8 cellular contexts compared by ENCODE assay signal in the genomic region with DNA sequence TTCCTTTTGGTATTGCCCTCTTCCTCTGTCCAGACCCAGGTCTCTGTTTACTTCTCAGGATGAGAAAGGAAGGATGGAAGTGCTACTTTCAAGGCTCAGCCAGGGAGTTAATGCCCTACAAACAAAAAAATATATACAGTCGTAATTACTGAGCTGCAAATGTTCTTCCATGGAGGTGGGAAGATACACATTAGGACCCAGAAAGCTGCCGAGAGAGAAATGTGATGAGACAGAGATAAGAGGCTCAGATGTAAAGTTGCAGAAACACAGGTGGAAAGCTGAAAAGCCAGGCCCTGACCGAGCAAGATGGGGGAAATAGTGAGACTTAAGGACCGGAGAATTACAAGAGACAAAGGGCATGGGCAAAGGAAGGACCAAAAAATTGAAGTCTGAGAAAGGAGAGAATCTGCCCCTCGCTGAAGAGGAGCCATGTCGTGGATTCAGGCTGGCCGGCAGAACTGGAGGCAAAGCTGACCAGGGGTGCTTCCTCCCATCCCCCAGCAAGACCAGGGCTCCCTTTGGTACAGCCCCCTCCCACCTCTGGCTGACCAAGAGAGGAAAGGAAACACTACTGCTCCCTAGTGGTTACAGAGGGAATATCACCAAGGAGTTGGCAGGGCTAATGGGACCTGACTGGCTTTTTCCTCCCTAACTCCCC. TPM values are rescaled to one million over a fixed set of nuclear protein-coding genes. Genes with fewer than 3 reads are reported as not detected.
DNase-seq lines count a peak whose midpoint lies in the region; ATAC-seq and TF ChIP-seq lines count a peak whose summit lies in the region.

No MANE protein-coding gene starts in this region.

- no peak overlapping the region for H3K4me3 Mint-ChIP-seq in activated CD8-positive, alpha-beta memory T cell treated with anti-CD3 and anti-CD28 coated beads, Interleukin-2, amount 10 ng/mL, durations not matched to agents 7 days and 5 days

- no peaks in the 10 kb centered on the region for H3K9me3 ChIP-seq in Peyer's patch
- H3K9me3 ChIP-seq in right lobe of liver: no peaks in the 10 kb centered on the region

- CTCF ChIA-PET in activated CD8-positive, alpha-beta memory T cell treated with anti-CD3 and anti-CD28 coated beads, Interleukin-2, amount 10 ng/mL, durations not matched to agents 7 days and 5 days (lab: Charles Lee): interaction anchor here (0.8 to 7.3 kb wide), 10 partner anchors 9 to 65 kb away, joined by 3 to 52 read pairs (median 6); partner anchors contain the start of gene ZFHX2

- H3K4me1 Mint-ChIP-seq in activated CD8-positive, alpha-beta memory T cell treated with anti-CD3 and anti-CD28 coated beads, Interleukin-2, amount 10 ng/mL, durations not matched to agents 7 days and 5 days: peaks cover 2% of the 10 kb centered on the region

- ATAC-seq in activated CD8-positive, alpha-beta memory T cell treated with anti-CD3 and anti-CD28 coated beads, Interleukin-2, amount 10 ng/mL, durations not matched to agents 7 days and 5 days: peak; percentile 77
- peak; percentile 70 to 85 (median 80) for ATAC-seq in right lobe of liver
- ATAC-seq in GM21447 (IDR thresholded peaks at IDR 0.05; ENCODE audit: unreplicated experiment): no peak
- no peak for ATAC-seq in HG02840 (IDR thresholded peaks at IDR 0.05; ENCODE audit: low FRiP score, unreplicated experiment)

- no peak overlapping the region for H3K27ac ChIP-seq in Peyer's patch
- H3K27ac ChIP-seq in coronary artery: no peak overlapping the region
- no peak overlapping the region for H3K27ac ChIP-seq in right lobe of liver

- TF ChIP-seq POLR2A in Peyer's patch (IDR thresholded peaks at IDR 0.05) (no peak), right lobe of liver (IDR thresholded peaks at IDR 0.05) (no peak)

- DNase-seq in activated CD8-positive, alpha-beta memory T cell treated with anti-CD3 and anti-CD28 coated beads, Interleukin-2, amount 10 ng/mL, durations not matched to agents 7 days and 5 days: no peak
- no peak for DNase-seq in activated CD8-positive, alpha-beta memory T cell treated with anti-CD3 and anti-CD28 coated beads, Interleukin-2, amount 50 U/mL, for 4 hours
- DNase-seq in HT-29 (ENCODE audit: low spot score): peak; percentile 43
- no peak for DNase-seq in Peyer's patch
- no peak for DNase-seq in coronary artery (ENCODE audit: low spot score)
- DNase-seq in right lobe of liver: no peak

- no peaks in the 10 kb centered on the region for H3K4me1 ChIP-seq in Peyer's patch
- no peaks in the 10 kb centered on the region for H3K4me1 ChIP-seq in right lobe of liver

- WGBS in right lobe of liver (ENCODE audit: insufficient coverage, low coverage, low lambda C conversion rate, missing lambda C conversion rate): 16% methylated on average over 7 of the region's 7 CpGs

- intact Hi-C loops in right lobe of liver (cut with DNase I): loop anchor here in 1 of 2 donors (10.0 kb wide), 1 partner anchor 55 kb away; no protein-coding TSS in a partner anchor

- H3K36me3 Mint-ChIP-seq in activated CD8-positive, alpha-beta memory T cell treated with anti-CD3 and anti-CD28 coated beads, Interleukin-2, amount 10 ng/mL, durations not matched to agents 7 days and 5 days: no peaks in the 10 kb centered on the region

- peaks cover 2% of the 10 kb centered on the region for H3K27me3 Mint-ChIP-seq in activated CD8-positive, alpha-beta memory T cell treated with anti-CD3 and anti-CD28 coated beads, Interleukin-2, amount 10 ng/mL, durations not matched to agents 7 days and 5 days

- H3K9me3 Mint-ChIP-seq in activated CD8-positive, alpha-beta memory T cell treated with anti-CD3 and anti-CD28 coated beads, Interleukin-2, amount 10 ng/mL, durations not matched to agents 7 days and 5 days (ENCODE audit: low read depth): no peaks in the 10 kb centered on the region

- H3K27ac Mint-ChIP-seq in activated CD8-positive, alpha-beta memory T cell treated with anti-CD3 and anti-CD28 coated beads, Interleukin-2, amount 10 ng/mL, durations not matched to agents 7 days and 5 days: no peak overlapping the region

- H3K36me3 ChIP-seq in Peyer's patch: no peaks in the 10 kb centered on the region
- H3K36me3 ChIP-seq in right lobe of liver: no peaks in the 10 kb centered on the region

- no peak overlapping the region for H3K4me3 ChIP-seq in Peyer's patch
- no peak overlapping the region for H3K4me3 ChIP-seq in coronary artery
- no peak overlapping the region for H3K4me3 ChIP-seq in right lobe of liver

- TF ChIP-seq CTCF in Peyer's patch (IDR thresholded peaks at IDR 0.05) (peak; percentile 57 to 74 (median 66)), coronary artery (IDR thresholded peaks at IDR 0.05) (peak; percentile 53), right lobe of liver (IDR thresholded peaks at IDR 0.05) (peak; percentile 42 to 79 (median 74))

- H3K27me3 ChIP-seq in Peyer's patch (no peaks in the 10 kb centered on the region), right lobe of liver (no peaks in the 10 kb centered on the region)

RNA-seq across cellular contexts. Expression of gene ZFHX2, which starts 12.2 kb away (rescaled TPM):
- 1 to 10 TPM; 1.8 to 2.7 TPM for total RNA-seq in activated CD8-positive, alpha-beta memory T cell treated with anti-CD3 and anti-CD28 coated beads, Interleukin-2, amount 10 ng/mL, durations not matched to agents 7 days and 5 days
- 0.58 TPM in 1 of 2 replicates, not detected in the other for total RNA-seq in HT-29 (2014; rRNA removed; shearing (Covaris generic))
- total RNA-seq in Peyer's patch (1 to 10 TPM in 2 of 4 donors, under 1 TPM in 2; 0.53 to 7.4 (median 1.0) TPM), right lobe of liver (under 1 TPM; 0.33 to 0.83 (median 0.47) TPM)

RNA-seq across cellular contexts. Expression of gene THTPA, which starts 16.7 kb away (rescaled TPM):
- total RNA-seq in activated CD8-positive, alpha-beta memory T cell treated with anti-CD3 and anti-CD28 coated beads, Interleukin-2, amount 10 ng/mL, durations not matched to agents 7 days and 5 days: 10 to 100 TPM; 13.5 to 15.6 TPM
- 13.5 and 30.0 TPM in 2 replicates for total RNA-seq in HT-29 (2014; rRNA removed; shearing (Covaris generic))
- 10 to 100 TPM; 23.3 to 48.5 (median 37.6) TPM for total RNA-seq in Peyer's patch
- 10 to 100 TPM in 4 of 6 experiments, 1 to 10 TPM in 2; 8.2 to 15.0 (median 11.4) TPM for total RNA-seq in right lobe of liver

RNA-seq across cellular contexts. Expression of gene AP1G2, which starts 28.3 kb away (rescaled TPM):
- 100 to 1,000 TPM; 222 to 294 TPM for total RNA-seq in activated CD8-positive, alpha-beta memory T cell treated with anti-CD3 and anti-CD28 coated beads, Interleukin-2, amount 10 ng/mL, durations not matched to agents 7 days and 5 days
- 67.6 and 77.9 TPM in 2 replicates for total RNA-seq in HT-29 (2014; rRNA removed; shearing (Covaris generic))
- total RNA-seq in Peyer's patch (100 to 1,000 TPM; 175 to 369 (median 341) TPM), right lobe of liver (10 to 100 TPM; 13.6 to 25.9 (median 23.0) TPM)

RNA-seq across cellular contexts. Expression of gene JPH4, which starts 39.3 kb away (rescaled TPM):
- total RNA-seq in activated CD8-positive, alpha-beta memory T cell treated with anti-CD3 and anti-CD28 coated beads, Interleukin-2, amount 10 ng/mL, durations not matched to agents 7 days and 5 days: under 1 TPM in 1 of 2 experiments, not detected in 1; 0.77 TPM
- total RNA-seq in HT-29 (2014; rRNA removed; shearing (Covaris generic)): not detected in 2 replicates
- total RNA-seq in Peyer's patch (1 to 10 TPM in 2 of 4 donors, under 1 TPM in 1, not detected in 1; 0.85 to 8.3 (median 1.5) TPM), right lobe of liver (under 1 TPM in 3 of 6 experiments, not detected in 3; 0.07 to 0.20 (median 0.19) TPM)

Comparison
In these comparisons a context has a peak if more than half of its experiments do, and no peak if none do; other contexts are left out.
1. ATAC-seq: peak in activated CD8-positive, alpha-beta memory T cell treated with anti-CD3 and anti-CD28 coated beads, Interleukin-2, amount 10 ng/mL, durations not matched to agents 7 days and 5 days (single experiment) and right lobe of liver (4 of 4); none in GM21447 (single experiment) and HG02840 (single experiment).
2. Peak in every context shown above with its lines, with median percentiles within 50 percentile points of each other: CTCF ChIP-seq.